Comparison of ENCODE assay signal across 1 cellular context in the genomic region with DNA sequence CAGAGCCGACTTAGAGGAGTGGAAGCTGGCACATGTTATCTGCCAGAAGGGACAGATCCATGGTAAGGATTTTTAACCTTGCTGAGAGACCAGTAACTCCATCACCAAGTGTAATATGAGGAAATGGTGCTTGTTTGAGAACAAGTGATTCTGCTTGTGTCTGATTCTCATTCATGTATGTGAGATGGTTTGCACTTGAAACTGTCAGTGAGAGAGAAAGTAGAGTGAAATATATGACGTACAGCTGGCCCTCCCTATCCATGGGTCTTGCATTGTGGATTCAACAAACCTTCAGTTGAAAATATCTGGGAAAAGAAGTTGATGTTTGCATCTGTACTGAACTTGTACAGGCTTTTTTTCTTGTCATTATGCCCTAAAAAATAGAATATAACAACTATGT.
TF ChIP-seq lines count a peak whose summit lies in the region.

No MANE protein-coding gene starts in this region.

TF ChIP-seq in A549, 52 proteins besides CTCF, POLR2A, EP300 and RAD21:
- TF ChIP-seq, protein P1, sequence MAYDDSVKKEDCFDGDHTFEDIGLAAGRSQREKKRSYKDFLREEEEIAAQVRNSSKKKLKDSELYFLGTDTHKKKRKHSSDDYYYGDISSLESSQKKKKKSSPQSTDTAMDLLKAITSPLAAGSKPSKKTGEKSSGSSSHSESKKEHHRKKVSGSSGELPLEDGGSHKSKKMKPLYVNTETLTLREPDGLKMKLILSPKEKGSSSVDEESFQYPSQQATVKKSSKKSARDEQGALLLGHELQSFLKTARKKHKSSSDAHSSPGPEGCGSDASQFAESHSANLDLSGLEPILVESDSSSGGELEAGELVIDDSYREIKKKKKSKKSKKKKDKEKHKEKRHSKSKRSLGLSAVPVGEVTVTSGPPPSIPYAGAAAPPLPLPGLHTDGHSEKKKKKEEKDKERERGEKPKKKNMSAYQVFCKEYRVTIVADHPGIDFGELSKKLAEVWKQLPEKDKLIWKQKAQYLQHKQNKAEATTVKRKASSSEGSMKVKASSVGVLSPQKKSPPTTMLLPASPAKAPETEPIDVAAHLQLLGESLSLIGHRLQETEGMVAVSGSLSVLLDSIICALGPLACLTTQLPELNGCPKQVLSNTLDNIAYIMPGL (CRISPR knock-in tag; IDR thresholded peaks at IDR 0.05; ENCODE audit: borderline replicate concordance) = no peak
- TF ChIP-seq ESRRA (IDR thresholded peaks at IDR 0.05; ENCODE audit: borderline replicate concordance, low read length) (no peak), ZFP36 (IDR thresholded peaks at IDR 0.05; ENCODE audit: borderline replicate concordance, partially characterized antibody) (no peak), SMC3 (IDR thresholded peaks at IDR 0.05) (no peak), BCL3 (IDR thresholded peaks at IDR 0.05) (no peak), HOXB5 (CRISPR knock-in tag; IDR thresholded peaks at IDR 0.05) (no peak), SREBF2 (IDR thresholded peaks at IDR 0.05) (no peak), KDM1A (IDR thresholded peaks at IDR 0.05; ENCODE audit: low read depth) (no peak), ELK1 (IDR thresholded peaks at IDR 0.05; ENCODE audit: low read depth, low read length) (no peak)
- TF ChIP-seq, protein P2, sequence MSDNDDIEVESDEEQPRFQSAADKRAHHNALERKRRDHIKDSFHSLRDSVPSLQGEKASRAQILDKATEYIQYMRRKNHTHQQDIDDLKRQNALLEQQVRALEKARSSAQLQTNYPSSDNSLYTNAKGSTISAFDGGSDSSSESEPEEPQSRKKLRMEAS (IDR thresholded peaks at IDR 0.05) = no peak
